18 cellular contexts compared by ENCODE assay signal in the genomic region with DNA sequence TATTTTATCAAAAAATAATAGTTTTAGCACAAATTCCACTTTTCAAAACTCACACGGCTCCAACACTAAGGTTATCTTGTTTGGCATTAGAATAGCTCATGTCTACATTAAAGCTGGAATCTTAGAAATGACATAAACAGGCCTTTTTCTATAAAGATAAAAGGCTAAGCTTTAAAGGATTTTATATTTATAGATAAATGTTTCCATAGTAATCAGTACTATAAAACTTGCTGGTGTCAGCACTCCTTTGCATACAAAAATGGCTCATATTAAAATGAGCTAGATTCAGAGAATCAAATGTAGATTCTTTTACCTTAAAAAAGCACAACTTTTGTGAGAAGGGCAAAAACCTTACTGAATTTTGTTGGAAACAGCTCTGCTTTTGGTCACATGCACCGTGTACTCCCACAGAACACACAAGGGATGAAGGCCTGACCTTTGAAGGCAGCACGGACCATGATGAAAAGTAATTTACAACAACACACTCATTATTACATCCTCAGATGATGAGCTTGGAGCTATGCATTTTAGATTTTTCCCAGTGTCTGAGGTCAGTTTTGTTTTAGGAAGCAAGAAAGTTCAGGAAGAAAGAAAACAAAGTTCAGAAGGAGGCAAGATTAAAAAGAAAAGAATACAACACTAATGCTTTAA.
"Had no signal": no experiment of that assay in that cellular context is flagged by ENCODE, and none has a peak within 500 bp of the region (broad histone marks: within the 10 kb centered on the region; RNA-seq: fewer than 3 reads in every experiment).

No MANE protein-coding gene starts in this region.

- H3K27me3 Mint-ChIP-seq: activated B cell treated with CpG ODN at 0.5 μM for 24 hours; activated CD4-positive, alpha-beta memory T cell treated with anti-CD3 and anti-CD28 coated beads, Interleukin-2, amount 10 ng/mL, durations not matched to agents 7 days and 5 days; activated T-helper 17 cell treated with anti-CD3 and anti-CD28 coated beads, Interleukin-2, amount 50 U/mL, for 72 hours; brain had no signal

- H3K27ac Mint-ChIP-seq: activated B cell treated with CpG ODN at 0.5 μM for 24 hours; activated CD4-positive, alpha-beta memory T cell treated with anti-CD3 and anti-CD28 coated beads, Interleukin-2, amount 10 ng/mL, durations not matched to agents 7 days and 5 days; activated T-helper 17 cell treated with anti-CD3 and anti-CD28 coated beads, Interleukin-2, amount 50 U/mL, for 72 hours had no signal

- H3K27ac ChIP-seq: dorsolateral prefrontal cortex, epithelial cell of prostate, parathyroid adenoma, thyroid gland had no signal

- H3K9ac ChIP-seq: parathyroid adenoma had no signal

- H3K4me1 ChIP-seq: parathyroid adenoma, thyroid gland had no signal

- DNase-seq: activated B cell treated with CpG ODN at 0.5 μM for 24 hours; activated CD4-positive, alpha-beta memory T cell treated with anti-CD3 and anti-CD28 coated beads, Interleukin-2, amount 10 ng/mL, durations not matched to agents 7 days and 5 days; activated CD4-positive, alpha-beta T cell treated with anti-CD3 and anti-CD28 coated beads for 4 hours; activated naive CD4-positive, alpha-beta T cell treated with Interleukin-2 at 50 U/mL for 16 hours; activated T-cell treated with anti-CD3 and anti-CD28 coated beads, Interleukin-2, amount 50 U/mL, for 1 hour; caudate nucleus; dorsolateral prefrontal cortex; kidney; stimulated activated CD8-positive, alpha-beta memory T cell treated with anti-CD3 and anti-CD28 coated beads, Interleukin-4, amount 100 ng/mL, for 48 hours; stimulated activated naive CD4-positive, alpha-beta T cell treated with Interleukin-2 at 50 U/mL for 16 hours; thyroid gland had no signal

- ATAC-seq: activated T-helper 17 cell treated with anti-CD3 and anti-CD28 coated beads, Interleukin-2, amount 50 U/mL, for 72 hours; left lobe of liver had no signal

- H3K79me2 ChIP-seq: parathyroid adenoma had no signal

- H3K36me3 Mint-ChIP-seq: brain had no signal

- H3K4me3 Mint-ChIP-seq: activated B cell treated with CpG ODN at 0.5 μM for 24 hours; activated CD4-positive, alpha-beta memory T cell treated with anti-CD3 and anti-CD28 coated beads, Interleukin-2, amount 10 ng/mL, durations not matched to agents 7 days and 5 days; activated T-helper 17 cell treated with anti-CD3 and anti-CD28 coated beads, Interleukin-2, amount 50 U/mL, for 72 hours; brain had no signal

- H3K9me3 ChIP-seq: thyroid gland had no signal

- H3K4me3 ChIP-seq: dorsolateral prefrontal cortex, thyroid gland had no signal

- H3K9me3 Mint-ChIP-seq: activated B cell treated with CpG ODN at 0.5 μM for 24 hours; activated CD4-positive, alpha-beta memory T cell treated with anti-CD3 and anti-CD28 coated beads, Interleukin-2, amount 10 ng/mL, durations not matched to agents 7 days and 5 days; activated T-helper 17 cell treated with anti-CD3 and anti-CD28 coated beads, Interleukin-2, amount 50 U/mL, for 72 hours; brain had no signal

- H3K27me3 ChIP-seq: dorsolateral prefrontal cortex, thyroid gland had no signal

- H2AFZ ChIP-seq: parathyroid adenoma had no signal

- FAIRE-seq: colon, frontal cortex, kidney had no signal
